ENCODE assay signal across 11 cellular contexts in genomic region chr6:30889921-30890645, GRCh38. TPM values are rescaled to one million over a fixed set of nuclear protein-coding genes. Genes with fewer than 3 reads are reported as not detected.
DNase-seq lines count a peak whose midpoint lies in the region; ATAC-seq, FAIRE-seq and TF ChIP-seq lines count a peak whose summit lies in the region.
"Had no signal": no experiment of that assay in that cellular context is flagged by ENCODE, and none has a peak within 500 bp of the region (broad histone marks: within the 10 kb centered on the region; RNA-seq: fewer than 3 reads in every experiment).

No MANE protein-coding gene starts in this region.

- no peaks in the 10 kb centered on the region for H3K27me3 Mint-ChIP-seq in activated naive CD8-positive, alpha-beta T cell treated with anti-CD3 and anti-CD28 coated beads, Interleukin-2, amount 10 ng/mL, durations not matched to agents 7 days and 5 days
- H3K27me3 Mint-ChIP-seq in activated naive CD8-positive, alpha-beta T cell treated with anti-CD3 and anti-CD28 coated beads, Interleukin-2, amount 50 U/mL, for 24 hours = no peaks in the 10 kb centered on the region

- no peak for ATAC-seq in activated naive CD8-positive, alpha-beta T cell treated with anti-CD3 and anti-CD28 coated beads, Interleukin-2, amount 10 ng/mL, durations not matched to agents 7 days and 5 days (ENCODE audit: low read depth)
- ATAC-seq in activated naive CD8-positive, alpha-beta T cell treated with anti-CD3 and anti-CD28 coated beads, Interleukin-2, amount 50 U/mL, for 24 hours = no peak
- ATAC-seq in K562 (no peak), mucosa of descending colon (no peak)
- ATAC-seq: pancreas had no signal

- WGBS in K562 (ENCODE audit: insufficient coverage, low coverage, missing lambda C conversion rate) = 89% methylated on average over 14 of the region's 14 CpGs

- no TSS peak for BruUV-seq in K562 (replicated peaks; lab: Mats Ljungman, UMichigan)

- H3K36me3 Mint-ChIP-seq in activated naive CD8-positive, alpha-beta T cell treated with anti-CD3 and anti-CD28 coated beads, Interleukin-2, amount 10 ng/mL, durations not matched to agents 7 days and 5 days = peaks cover 4% of the 10 kb centered on the region
- H3K36me3 Mint-ChIP-seq in activated naive CD8-positive, alpha-beta T cell treated with anti-CD3 and anti-CD28 coated beads, Interleukin-2, amount 50 U/mL, for 24 hours (ENCODE audit: low read depth) = peaks cover 3% of the 10 kb centered on the region

- TF ChIP-seq EP300 in K562 (IDR thresholded peaks at IDR 0.05; ENCODE audit: low read length) = no peak

- intact Hi-C loops in K562 (cut with micrococcal nuclease) = no loop called here
- intact Hi-C loops in mucosa of descending colon (cut with DNase I, micrococcal nuclease) = loop anchor here (10.0 kb wide), 1 partner anchor 145 kb away; the partner anchor contains the start of genes FLOT1 (in 2 of the 2) and IER3 (in 2 of the 2)

- no peaks in the 10 kb centered on the region for H3K27me3 ChIP-seq in K562 (ENCODE audit: control insufficient read depth in 2 of 2, insufficient read depth in 2 of 2, low read length in 2 of 2)
- H3K27me3 ChIP-seq: pancreas had no signal

- no peak overlapping the region for H2AFZ ChIP-seq in K562 (ENCODE audit: low read depth, low read length)

- no peaks in the 10 kb centered on the region for H3K9me3 Mint-ChIP-seq in activated naive CD8-positive, alpha-beta T cell treated with anti-CD3 and anti-CD28 coated beads, Interleukin-2, amount 10 ng/mL, durations not matched to agents 7 days and 5 days
- no peaks in the 10 kb centered on the region for H3K9me3 Mint-ChIP-seq in activated naive CD8-positive, alpha-beta T cell treated with anti-CD3 and anti-CD28 coated beads, Interleukin-2, amount 50 U/mL, for 24 hours

- H3K27ac ChIP-seq in K562 (ENCODE audit: extremely low read depth, low read depth, low read length) = no peak overlapping the region
- H3K27ac ChIP-seq: pancreas had no signal

- peaks cover 11% of the 10 kb centered on the region for H3K4me1 Mint-ChIP-seq in activated naive CD8-positive, alpha-beta T cell treated with anti-CD3 and anti-CD28 coated beads, Interleukin-2, amount 10 ng/mL, durations not matched to agents 7 days and 5 days
- peaks cover 17% of the 10 kb centered on the region for H3K4me1 Mint-ChIP-seq in activated naive CD8-positive, alpha-beta T cell treated with anti-CD3 and anti-CD28 coated beads, Interleukin-2, amount 50 U/mL, for 24 hours

- no peak overlapping the region for H3K4me3 Mint-ChIP-seq in activated naive CD8-positive, alpha-beta T cell treated with anti-CD3 and anti-CD28 coated beads, Interleukin-2, amount 10 ng/mL, durations not matched to agents 7 days and 5 days
- no peak overlapping the region for H3K4me3 Mint-ChIP-seq in activated naive CD8-positive, alpha-beta T cell treated with anti-CD3 and anti-CD28 coated beads, Interleukin-2, amount 50 U/mL, for 24 hours

- H3K9me1 ChIP-seq in K562 (ENCODE audit: control insufficient read depth, insufficient read depth, low read length) = peaks cover 3% of the 10 kb centered on the region

- H3K4me3 ChIP-seq in K562 (no peak overlapping the region), foreskin fibroblast (ENCODE audit: low read depth in 1 of 2, low read length in 2 of 2) (no peak overlapping the region), mucosa of descending colon (no peak overlapping the region)
- H3K4me3 ChIP-seq: pancreas had no signal

- H3K9ac ChIP-seq in K562 (ENCODE audit: insufficient read depth in 1 of 2, low read depth in 2 of 2, low read length in 2 of 2) = peak overlapping the region in 1 of 2 experiments; percentile 4; a peak in 1 of 4 replicates

- TF ChIP-seq POLR2A in K562 (conservative IDR thresholded peaks at IDR 0.05) = no peak

- in situ Hi-C loops in K562 (cut with MboI) = no loop called here

- CTCF ChIA-PET in K562 (lab: Yijun Ruan, JAX; ENCODE audit: low intra/inter-chr PET ratio) = no interaction called here

- peak; percentile 17 for DNase-seq in activated naive CD8-positive, alpha-beta T cell treated with anti-CD3 and anti-CD28 coated beads, Interleukin-2, amount 10 ng/mL, durations not matched to agents 7 days and 5 days
- DNase-seq in activated naive CD8-positive, alpha-beta T cell treated with anti-CD3 and anti-CD28 coated beads, Interleukin-2, amount 50 U/mL, for 24 hours = no peak
- DNase-seq in K562 (ENCODE audit: extremely low read depth in 1 of 4, low spot score in 3 of 4) (no peak), myocyte (ENCODE audit: low read depth) (peak; percentile 87), urothelium cell line (ENCODE audit: low spot score) (peak; percentile 39), foreskin fibroblast (no peak), mucosa of descending colon (no peak)
- no peak for DNase-seq in activated CD4-positive, alpha-beta T cell treated with anti-CD3 and anti-CD28 coated beads, Interleukin-2, amount 50 U/mL, for 48 hours
- DNase-seq: KBM-7 had no signal

- POLR2A ChIA-PET in activated naive CD8-positive, alpha-beta T cell treated with anti-CD3 and anti-CD28 coated beads, Interleukin-2, amount 10 ng/mL, durations not matched to agents 7 days and 5 days (lab: Charles Lee) = interaction anchor here (1.3 kb wide), 1 partner anchor 9 kb away, joined by 3 read pairs; no protein-coding TSS in a partner anchor
- POLR2A ChIA-PET in K562 (lab: Yijun Ruan, JAX) = interaction anchor here (0.9 to 1.9 kb wide), 7 partner anchors 8 to 152 kb away, joined by 3 to 8 read pairs (median 4); partner anchors contain the start of gene GTF2H4

- FAIRE-seq in K562 (lab: Jason Lieb, UNC) (no peak), urothelium cell line (lab: Jason Lieb, UNC) (no peak)
- FAIRE-seq: pancreas had no signal

- no peaks in the 10 kb centered on the region for H3K9me3 ChIP-seq in K562 (replicated peaks; ENCODE audit: control insufficient read depth, insufficient read depth, low read depth, low read length)
- no peaks in the 10 kb centered on the region for H3K9me3 ChIP-seq in mucosa of descending colon
- H3K9me3 ChIP-seq: pancreas had no signal

- peaks cover 9% of the 10 kb centered on the region for H4K20me1 ChIP-seq in K562 (replicated peaks; ENCODE audit: control insufficient read depth, insufficient read depth, low read length)

- no peak overlapping the region for H3K27ac Mint-ChIP-seq in activated naive CD8-positive, alpha-beta T cell treated with anti-CD3 and anti-CD28 coated beads, Interleukin-2, amount 10 ng/mL, durations not matched to agents 7 days and 5 days
- no peak overlapping the region for H3K27ac Mint-ChIP-seq in activated naive CD8-positive, alpha-beta T cell treated with anti-CD3 and anti-CD28 coated beads, Interleukin-2, amount 50 U/mL, for 24 hours

- no peak for TF ChIP-seq RAD21 in K562 (CRISPR knock-in tag; conservative IDR thresholded peaks at IDR 0.05 in 1 of 2, IDR thresholded peaks at IDR 0.05 in 1 of 2)

- no peak overlapping the region for H3K4me2 ChIP-seq in K562 (ENCODE audit: insufficient read depth, low read length)

- peaks cover 38% of the 10 kb centered on the region for H3K79me2 ChIP-seq in K562 (ENCODE audit: control insufficient read depth, insufficient read depth, low read length)

- TF ChIP-seq CTCF in K562 (IDR thresholded peaks at IDR 0.05 in 2 of 3, conservative IDR thresholded peaks at IDR 0.05 in 1 of 3; ENCODE audit: insufficient read depth in 2 of 3, low read depth in 1 of 3, low read length in 3 of 3) (no peak), foreskin fibroblast (IDR thresholded peaks at IDR 0.05; ENCODE audit: low read depth, low read length) (no peak), mucosa of descending colon (IDR thresholded peaks at IDR 0.05) (no peak)

- H3K4me1 ChIP-seq in K562 (replicated peaks in 1 of 2; ENCODE audit: control insufficient read depth in 2 of 2, insufficient read depth in 2 of 2, low read length in 2 of 2) (peaks cover 24 to 37% of the 10 kb centered on the region in 2 experiments), mucosa of descending colon (ENCODE audit: low read depth) (peaks cover 17% of the 10 kb centered on the region)

- H3K36me3 ChIP-seq in K562 (ENCODE audit: control insufficient read depth, insufficient read depth, low read length) (peaks cover 60% of the 10 kb centered on the region), mucosa of descending colon (ENCODE audit: low read depth) (peaks cover 12% of the 10 kb centered on the region)

RNA-seq across cellular contexts. Expression of gene DDR1, which starts 5.8 kb away (rescaled TPM):
- total RNA-seq in activated naive CD8-positive, alpha-beta T cell treated with anti-CD3 and anti-CD28 coated beads, Interleukin-2, amount 10 ng/mL, durations not matched to agents 7 days and 5 days = 10 to 100 TPM; 10.9 to 11.3 TPM
- total RNA-seq in K562 (2011; cell fraction: chromatin; rRNA removed; ENCODE audit: low replicate concordance) = 77.6 and 145 TPM in 2 replicates
- total RNA-seq in K562 (2011; cell fraction: nucleolus; rRNA removed) = 121 and 123 TPM in 2 replicates
- total RNA-seq in K562 (2011; cell fraction: nucleoplasm; rRNA removed) = 99.0 and 108 TPM in 2 replicates
- 19.9 and 27.1 TPM in 2 replicates for total RNA-seq in K562 (2014; rRNA removed)
- total RNA-seq in K562 (2014; rRNA removed; fragmentation: Illumina TruSeq; extraction: Trizol) = 10.5 and 12.2 TPM in 2 replicates
- 10.0 and 11.1 TPM in 2 replicates for total RNA-seq in K562 (2015; rRNA removed; fragmentation: Illumina TruSeq; extraction: Trizol)
- 42.9 and 44.6 TPM in 2 replicates for total RNA-seq in K562 (2021)
- 11.2 and 19.0 TPM in 2 replicates for polyA plus RNA-seq in K562 (2011; rRNA removed)
- 17.3 and 19.2 TPM in 2 replicates for polyA plus RNA-seq in K562 (2011; cell fraction: cytosol; rRNA removed)
- 47.9 and 67.4 TPM in 2 replicates for polyA plus RNA-seq in K562 (2011; cell fraction: nucleus; rRNA removed)
- 25.5 and 32.6 TPM in 2 replicates for polyA plus RNA-seq in K562 (2012)
- 16.0 and 19.8 TPM in 2 replicates for polyA plus RNA-seq in K562 (2014; fragmentation: Illumina TruSeq; extraction: Trizol)
- 1 to 10 TPM; 1.4 to 1.6 TPM for polyA plus RNA-seq in K562 (2014; fragmentation: Nextera tagmentation; extraction: Ambion mirVana)
- polyA plus RNA-seq in K562 (2014; rRNA removed) = 19.3 and 20.2 TPM in 2 replicates
- polyA minus RNA-seq in K562 (2011; rRNA and poly(A)+ RNA removed) = 16.3 and 21.0 TPM in 2 replicates
- 26.3 and 45.5 TPM in 2 replicates for polyA minus RNA-seq in K562 (2011; cell fraction: cytosol; rRNA and poly(A)+ RNA removed)
- 27.9 and 41.7 TPM in 2 replicates for polyA minus RNA-seq in K562 (2011; cell fraction: nucleus; rRNA and poly(A)+ RNA removed)
- 88.6 and 89.0 TPM in 2 replicates for total RNA-seq in myocyte
- polyA plus RNA-seq in myocyte (2012) = 78.7 TPM
- 100 to 1,000 TPM; 145 to 336 (median 271) TPM for total RNA-seq in mucosa of descending colon

RNA-seq across cellular contexts. Expression of gene GTF2H4, which starts 17.9 kb away (rescaled TPM):
- 10 to 100 TPM; 26.7 to 36.2 TPM for total RNA-seq in activated naive CD8-positive, alpha-beta T cell treated with anti-CD3 and anti-CD28 coated beads, Interleukin-2, amount 10 ng/mL, durations not matched to agents 7 days and 5 days
- total RNA-seq in K562 (2011; cell fraction: chromatin; rRNA removed; ENCODE audit: low replicate concordance) = 228 and 428 TPM in 2 replicates
- total RNA-seq in K562 (2011; cell fraction: nucleolus; rRNA removed) = 202 and 247 TPM in 2 replicates
- 179 and 226 TPM in 2 replicates for total RNA-seq in K562 (2011; cell fraction: nucleoplasm; rRNA removed)
- total RNA-seq in K562 (2014; rRNA removed) (30.5 and 55.3 TPM in 2 replicates), K562 (2014; rRNA removed; fragmentation: Illumina TruSeq; extraction: Trizol) (36.1 and 39.6 TPM in 2 replicates), K562 (2015; rRNA removed; fragmentation: Illumina TruSeq; extraction: Trizol) (38.3 and 38.6 TPM in 2 replicates), K562 (2021) (70.6 and 80.5 TPM in 2 replicates), myocyte (5.5 and 7.3 TPM in 2 replicates), mucosa of descending colon (10 to 100 TPM; 17.0 to 25.3 (median 25.0) TPM)
- polyA plus RNA-seq in K562 (2011; rRNA removed) (60.1 and 75.6 TPM in 2 replicates), K562 (2014; fragmentation: Illumina TruSeq; extraction: Trizol) (57.1 and 76.3 TPM in 2 replicates), K562 (2014; fragmentation: Nextera tagmentation; extraction: Ambion mirVana) (1 to 10 TPM; 3.6 to 5.2 TPM), K562 (2014; rRNA removed) (86.1 and 95.0 TPM in 2 replicates)
- 57.7 and 65.7 TPM in 2 replicates for polyA plus RNA-seq in K562 (2011; cell fraction: cytosol; rRNA removed)
- 584 and 671 TPM in 2 replicates for polyA plus RNA-seq in K562 (2011; cell fraction: nucleus; rRNA removed)
- 66.1 and 69.0 TPM in 2 replicates for polyA plus RNA-seq in K562 (2012)
- polyA minus RNA-seq in K562 (2011; rRNA and poly(A)+ RNA removed) = 37.2 and 37.6 TPM in 2 replicates
- 16.6 and 20.2 TPM in 2 replicates for polyA minus RNA-seq in K562 (2011; cell fraction: cytosol; rRNA and poly(A)+ RNA removed)
- polyA minus RNA-seq in K562 (2011; cell fraction: nucleus; rRNA and poly(A)+ RNA removed) = 60.9 and 104 TPM in 2 replicates
- polyA plus RNA-seq in myocyte (2012) = 22.9 TPM

RNA-seq across cellular contexts. Expression of gene VARS2, which starts 24.0 kb away (rescaled TPM):
- total RNA-seq in activated naive CD8-positive, alpha-beta T cell treated with anti-CD3 and anti-CD28 coated beads, Interleukin-2, amount 10 ng/mL, durations not matched to agents 7 days and 5 days = 10 to 100 TPM; 38.0 to 43.1 TPM
- 134 and 271 TPM in 2 replicates for total RNA-seq in K562 (2011; cell fraction: chromatin; rRNA removed; ENCODE audit: low replicate concordance)
- total RNA-seq in K562 (2011; cell fraction: nucleolus; rRNA removed) = 116 and 125 TPM in 2 replicates
- 117 and 125 TPM in 2 replicates for total RNA-seq in K562 (2011; cell fraction: nucleoplasm; rRNA removed)
- total RNA-seq in K562 (2014; rRNA removed) (31.1 and 46.0 TPM in 2 replicates), K562 (2014; rRNA removed; fragmentation: Illumina TruSeq; extraction: Trizol) (16.8 and 18.5 TPM in 2 replicates), K562 (2015; rRNA removed; fragmentation: Illumina TruSeq; extraction: Trizol) (23.3 and 26.3 TPM in 2 replicates), K562 (2021) (41.0 and 48.0 TPM in 2 replicates), myocyte (21.3 and 21.7 TPM in 2 replicates), mucosa of descending colon (10 to 100 TPM; 20.9 to 27.6 (median 27.3) TPM)
- polyA plus RNA-seq in K562 (2011; rRNA removed) (35.1 and 56.2 TPM in 2 replicates), K562 (2014; fragmentation: Illumina TruSeq; extraction: Trizol) (28.3 and 29.9 TPM in 2 replicates), K562 (2014; fragmentation: Nextera tagmentation; extraction: Ambion mirVana) (1 to 10 TPM; 1.6 to 2.3 TPM), K562 (2014; rRNA removed) (44.8 and 53.6 TPM in 2 replicates)
- polyA plus RNA-seq in K562 (2011; cell fraction: cytosol; rRNA removed) = 28.8 and 33.9 TPM in 2 replicates
- 263 and 308 TPM in 2 replicates for polyA plus RNA-seq in K562 (2011; cell fraction: nucleus; rRNA removed)
- polyA plus RNA-seq in K562 (2012) = 38.5 and 55.4 TPM in 2 replicates
- polyA minus RNA-seq in K562 (2011; rRNA and poly(A)+ RNA removed) = 46.2 and 47.8 TPM in 2 replicates
- 18.4 and 32.6 TPM in 2 replicates for polyA minus RNA-seq in K562 (2011; cell fraction: cytosol; rRNA and poly(A)+ RNA removed)
- 28.9 and 49.2 TPM in 2 replicates for polyA minus RNA-seq in K562 (2011; cell fraction: nucleus; rRNA and poly(A)+ RNA removed)
- 27.1 TPM for polyA plus RNA-seq in myocyte (2012)

RNA-seq across cellular contexts. Expression of gene SFTA2, which starts 41.9 kb away (rescaled TPM):
- total RNA-seq in activated naive CD8-positive, alpha-beta T cell treated with anti-CD3 and anti-CD28 coated beads, Interleukin-2, amount 10 ng/mL, durations not matched to agents 7 days and 5 days = not detected
- not detected in 2 replicates for total RNA-seq in K562 (2011; cell fraction: chromatin; rRNA removed; ENCODE audit: low replicate concordance)
- not detected in 2 replicates for total RNA-seq in K562 (2011; cell fraction: nucleolus; rRNA removed)
- total RNA-seq in K562 (2011; cell fraction: nucleoplasm; rRNA removed) = not detected in 2 replicates
- total RNA-seq in K562 (2014; rRNA removed) = not detected in 2 replicates
- total RNA-seq in K562 (2014; rRNA removed; fragmentation: Illumina TruSeq; extraction: Trizol) = not detected in 2 replicates
- total RNA-seq in K562 (2015; rRNA removed; fragmentation: Illumina TruSeq; extraction: Trizol) = not detected in 2 replicates
- total RNA-seq in K562 (2021) = 0.78 TPM in 1 of 2 replicates, not detected in the other
- polyA plus RNA-seq in K562 (2011; rRNA removed) = not detected in 2 replicates
- polyA plus RNA-seq in K562 (2011; cell fraction: cytosol; rRNA removed) = not detected in 2 replicates
- not detected in 2 replicates for polyA plus RNA-seq in K562 (2011; cell fraction: nucleus; rRNA removed)
- polyA plus RNA-seq in K562 (2012) = 0.17 TPM in 1 of 2 replicates, not detected in the other
- not detected in 2 replicates for polyA plus RNA-seq in K562 (2014; fragmentation: Illumina TruSeq; extraction: Trizol)
- polyA plus RNA-seq in K562 (2014; fragmentation: Nextera tagmentation; extraction: Ambion mirVana) = not detected
- not detected in 2 replicates for polyA plus RNA-seq in K562 (2014; rRNA removed)
- polyA minus RNA-seq in K562 (2011; rRNA and poly(A)+ RNA removed) = not detected in 2 replicates
- not detected in 2 replicates for polyA minus RNA-seq in K562 (2011; cell fraction: cytosol; rRNA and poly(A)+ RNA removed)
- polyA minus RNA-seq in K562 (2011; cell fraction: nucleus; rRNA and poly(A)+ RNA removed) = not detected in 2 replicates
- total RNA-seq in myocyte = not detected in 2 replicates
- polyA plus RNA-seq in myocyte (2012) = not detected
- not detected for total RNA-seq in mucosa of descending colon
- total RNA-seq: T-helper 2 cell treated with Interferon-gamma antibody and Interleukin-4, amounts not matched to agents 100 ng/mL and 5 ng/mL, for 36 hours had no signal

RNA-seq across cellular contexts. Expression of gene MUCL3, which starts 50.7 kb away (rescaled TPM):
- not detected for total RNA-seq in activated naive CD8-positive, alpha-beta T cell treated with anti-CD3 and anti-CD28 coated beads, Interleukin-2, amount 10 ng/mL, durations not matched to agents 7 days and 5 days
- total RNA-seq in K562 (2011; cell fraction: chromatin; rRNA removed; ENCODE audit: low replicate concordance) = not detected in 2 replicates
- not detected in 2 replicates for total RNA-seq in K562 (2011; cell fraction: nucleolus; rRNA removed)
- total RNA-seq in K562 (2011; cell fraction: nucleoplasm; rRNA removed) = not detected in 2 replicates
- not detected in 2 replicates for total RNA-seq in K562 (2014; rRNA removed)
- not detected in 2 replicates for total RNA-seq in K562 (2014; rRNA removed; fragmentation: Illumina TruSeq; extraction: Trizol)
- total RNA-seq in K562 (2015; rRNA removed; fragmentation: Illumina TruSeq; extraction: Trizol) = not detected in 2 replicates
- total RNA-seq in K562 (2021) = not detected in 2 replicates
- not detected in 2 replicates for polyA plus RNA-seq in K562 (2011; rRNA removed)
- polyA plus RNA-seq in K562 (2011; cell fraction: cytosol; rRNA removed) = not detected in 2 replicates
- polyA plus RNA-seq in K562 (2011; cell fraction: nucleus; rRNA removed) = not detected in 2 replicates
- polyA plus RNA-seq in K562 (2012) = 0.03 and 0.07 TPM in 2 replicates
- polyA plus RNA-seq in K562 (2014; fragmentation: Illumina TruSeq; extraction: Trizol) = not detected in 2 replicates
- polyA plus RNA-seq in K562 (2014; fragmentation: Nextera tagmentation; extraction: Ambion mirVana) = not detected
- polyA plus RNA-seq in K562 (2014; rRNA removed) = 0.07 TPM in 1 of 2 replicates, not detected in the other
- polyA minus RNA-seq in K562 (2011; rRNA and poly(A)+ RNA removed) = not detected in 2 replicates
- not detected in 2 replicates for polyA minus RNA-seq in K562 (2011; cell fraction: cytosol; rRNA and poly(A)+ RNA removed)
- polyA minus RNA-seq in K562 (2011; cell fraction: nucleus; rRNA and poly(A)+ RNA removed) = not detected in 2 replicates
- not detected in 2 replicates for total RNA-seq in myocyte
- polyA plus RNA-seq in myocyte (2012) = not detected
- under 1 TPM in 1 of 3 donors, not detected in 2; 0.07 TPM for total RNA-seq in mucosa of descending colon
- total RNA-seq: T-helper 2 cell treated with Interferon-gamma antibody and Interleukin-4, amounts not matched to agents 100 ng/mL and 5 ng/mL, for 36 hours had no signal

Comparison
In these comparisons a context has a peak if more than half of its experiments do, and no peak if none do; other contexts are left out.
1. DNase-seq: peak in activated naive CD8-positive, alpha-beta T cell treated with anti-CD3 and anti-CD28 coated beads, Interleukin-2, amount 10 ng/mL, durations not matched to agents 7 days and 5 days (single experiment), myocyte (single experiment) and urothelium cell line (single experiment); none in activated naive CD8-positive, alpha-beta T cell treated with anti-CD3 and anti-CD28 coated beads, Interleukin-2, amount 50 U/mL, for 24 hours (single experiment), K562 (0 of 4), foreskin fibroblast (0 of 2), mucosa of descending colon (0 of 3) and activated CD4-positive, alpha-beta T cell treated with anti-CD3 and anti-CD28 coated beads, Interleukin-2, amount 50 U/mL, for 48 hours (0 of 2).